14 cellular contexts compared by ENCODE assay signal in genomic region chr12:96136129-96136528, GRCh38. TPM values are rescaled to one million over a fixed set of nuclear protein-coding genes. Genes with fewer than 3 reads are reported as not detected.
DNase-seq lines count a peak whose midpoint lies in the region; ATAC-seq and TF ChIP-seq lines count a peak whose summit lies in the region.
"Had no signal": no experiment of that assay in that cellular context is flagged by ENCODE, and none has a peak within 500 bp of the region (broad histone marks: within the 10 kb centered on the region; RNA-seq: fewer than 3 reads in every experiment).

No MANE protein-coding gene starts in this region.

- no peak overlapping the region for H3K14ac ChIP-seq in trophoblast cell (ENCODE audit: low read length)

- H4K8ac ChIP-seq in trophoblast cell (ENCODE audit: low read depth, low read length) = no peak overlapping the region

- no peaks in the 10 kb centered on the region for H3K9me2 ChIP-seq in PC-3 (replicated peaks; ENCODE audit: low read length)

- H3K27ac ChIP-seq in PC-3 (ENCODE audit: low read length) (no peak overlapping the region), esophagus (ENCODE audit: low read depth in 2 of 2, low read length in 1 of 2) (peak overlapping the region; percentile 44 to 66), trophoblast cell (ENCODE audit: low read depth, low read length) (peak overlapping the region; percentile 42)

- POLR2A ChIA-PET in PC-3 (lab: Charles Lee; ENCODE audit: unreplicated experiment) = no interaction called here

- no peak overlapping the region for H3K4ac ChIP-seq in trophoblast cell (ENCODE audit: low read depth, low read length)

- BruUV-seq in Calu3 (replicated peaks; lab: Mats Ljungman, UMichigan) (no TSS peak), PC-3 (replicated peaks; lab: Mats Ljungman, UMichigan) (no TSS peak)

- peaks cover 9% of the 10 kb centered on the region for H3K4me1 Mint-ChIP-seq in Calu3 (ENCODE audit: low read depth, unreplicated experiment)
- peaks cover 13 to 18% of the 10 kb centered on the region in 2 donors for H3K4me1 Mint-ChIP-seq in stimulated activated naive B cell treated with anti-CD40 and anti-IgM and Interleukin-4, amounts not matched to agents 10 μg/mL and 1 μg/mL and 100 μg/mL, for 72 hours

- H2AFZ ChIP-seq in PC-3 (ENCODE audit: low read length) (no peak overlapping the region), trophoblast cell (ENCODE audit: insufficient read depth, low read length, poor library complexity) (no peak overlapping the region)

- H2BK120ac ChIP-seq in trophoblast cell (ENCODE audit: insufficient read depth, low read length, poor library complexity) = no peak overlapping the region

- no peak overlapping the region for H3K4me3 Mint-ChIP-seq in Calu3 (ENCODE audit: low read depth, unreplicated experiment)
- no peak overlapping the region for H3K4me3 Mint-ChIP-seq in stimulated activated naive B cell treated with anti-CD40 and anti-IgM and Interleukin-4, amounts not matched to agents 10 μg/mL and 1 μg/mL and 100 μg/mL, for 72 hours
- H3K4me3 Mint-ChIP-seq: activated T-cell treated with anti-CD3 and anti-CD28 coated beads, Interleukin-2, amount 50 U/mL, for 24 hours had no signal

- no peaks in the 10 kb centered on the region for H3K9me3 Mint-ChIP-seq in Calu3 (ENCODE audit: low read depth, unreplicated experiment)
- no peaks in the 10 kb centered on the region for H3K9me3 Mint-ChIP-seq in stimulated activated naive B cell treated with anti-CD40 and anti-IgM and Interleukin-4, amounts not matched to agents 10 μg/mL and 1 μg/mL and 100 μg/mL, for 72 hours
- H3K9me3 Mint-ChIP-seq: activated T-cell treated with anti-CD3 and anti-CD28 coated beads, Interleukin-2, amount 50 U/mL, for 24 hours had no signal

- no peaks in the 10 kb centered on the region for H3K36me3 Mint-ChIP-seq in Calu3 (ENCODE audit: insufficient read depth, unreplicated experiment)
- H3K36me3 Mint-ChIP-seq in stimulated activated naive B cell treated with anti-CD40 and anti-IgM and Interleukin-4, amounts not matched to agents 10 μg/mL and 1 μg/mL and 100 μg/mL, for 72 hours = no peaks in the 10 kb centered on the region

- no peak for TF ChIP-seq CTCF in Calu3 (IDR thresholded peaks at IDR 0.05; ENCODE audit: unreplicated experiment)
- TF ChIP-seq CTCF in PC-3 (conservative IDR thresholded peaks at IDR 0.05; ENCODE audit: low read depth, low read length) = no peak

- H2BK5ac ChIP-seq in trophoblast cell (ENCODE audit: low read depth, low read length, poor library complexity) = no peak overlapping the region

- H3K18ac ChIP-seq in trophoblast cell (ENCODE audit: low read length) = no peak overlapping the region

- no peak overlapping the region for H2BK12ac ChIP-seq in trophoblast cell (ENCODE audit: low read length)

- H3K36me3 ChIP-seq in PC-3 (ENCODE audit: low read depth, low read length) (no peaks in the 10 kb centered on the region), esophagus (ENCODE audit: control insufficient read depth in 2 of 2, insufficient read depth in 2 of 2, low read length in 1 of 2) (no peaks in the 10 kb centered on the region), trophoblast cell (ENCODE audit: control insufficient read depth in 1 of 2, insufficient read depth in 2 of 2, low read length in 2 of 2) (no peaks in the 10 kb centered on the region)

- H3K4me2 ChIP-seq in PC-3 (ENCODE audit: low read length) (no peak overlapping the region), trophoblast cell (ENCODE audit: low read length) (no peak overlapping the region)

- H3K27me3 ChIP-seq in PC-3 (ENCODE audit: low read length) (no peaks in the 10 kb centered on the region), esophagus (ENCODE audit: control insufficient read depth in 1 of 2, insufficient read depth in 2 of 2, low read length in 2 of 2) (no peaks in the 10 kb centered on the region), trophoblast cell (ENCODE audit: insufficient read depth, low read length) (no peaks in the 10 kb centered on the region)

- WGBS in esophagus, 2 donors = 69 to 74% methylated on average over 3 of the region's 3 CpGs
- no CpG with 5 or more reads among the region's 3 CpGs for WGBS in trophoblast cell (ENCODE audit: extremely low coverage, insufficient coverage, insufficient read length)

- H3K79me2 ChIP-seq in PC-3 (ENCODE audit: low read length) = no peaks in the 10 kb centered on the region
- H3K79me2 ChIP-seq in trophoblast cell (ENCODE audit: control insufficient read depth, insufficient read depth, low read length, poor library complexity) = no peaks in the 10 kb centered on the region

- 0 out of 2 replicates have a peak, but pooled peaks have one; percentile 29 for ATAC-seq in PC-3
- no peak for ATAC-seq in stimulated activated naive B cell treated with anti-CD40 and anti-IgM and Interleukin-4, amounts not matched to agents 10 μg/mL and 1 μg/mL and 100 μg/mL, for 72 hours (replicated peaks)

- H3K4me1 ChIP-seq in PC-3 (ENCODE audit: insufficient read depth, low read length) (no peaks in the 10 kb centered on the region), esophagus (ENCODE audit: control insufficient read depth in 2 of 2, insufficient read depth in 2 of 2, low read length in 1 of 2) (peaks cover 0 to 5% of the 10 kb centered on the region in 2 donors), trophoblast cell (ENCODE audit: control insufficient read depth in 1 of 2, insufficient read depth in 2 of 2, low read length in 2 of 2) (peaks cover 8 to 10% of the 10 kb centered on the region in 2 experiments)

- no peak overlapping the region for H3K4me3 ChIP-seq in PC-3 (ENCODE audit: low read length)
- H3K4me3 ChIP-seq in esophagus (ENCODE audit: low read depth in 1 of 2, low read length in 2 of 2) = no peak overlapping the region
- no peak overlapping the region for H3K4me3 ChIP-seq in trophoblast cell (ENCODE audit: low read depth, low read length)

- CTCF ChIA-PET in Calu3 (lab: Charles Lee) (no interaction called here), PC-3 (lab: Charles Lee) (no interaction called here)

- no peak overlapping the region for H3K23ac ChIP-seq in trophoblast cell (ENCODE audit: low read length)

- H3K9ac ChIP-seq in PC-3 (ENCODE audit: low read length) (no peak overlapping the region), trophoblast cell (ENCODE audit: low read length) (no peak overlapping the region)

- intact Hi-C loops in Calu3 (cut with micrococcal nuclease; ENCODE audit: unreplicated experiment) (loop anchor here (1.0 to 5.0 kb wide), 2 partner anchors 61 to 79 kb away; no protein-coding TSS in a partner anchor), PC-3 (cut with micrococcal nuclease) (no loop called here)

- H4K12ac ChIP-seq in trophoblast cell (ENCODE audit: low read depth, low read length) = no peak overlapping the region

- H3K27ac Mint-ChIP-seq in Calu3 (ENCODE audit: unreplicated experiment) = no peak overlapping the region
- no peak overlapping the region for H3K27ac Mint-ChIP-seq in stimulated activated naive B cell treated with anti-CD40 and anti-IgM and Interleukin-4, amounts not matched to agents 10 μg/mL and 1 μg/mL and 100 μg/mL, for 72 hours

- H2AK5ac ChIP-seq in trophoblast cell (ENCODE audit: low read length) = no peak overlapping the region

- peaks cover 4% of the 10 kb centered on the region for H3K79me1 ChIP-seq in trophoblast cell (ENCODE audit: low read length)

- H3K9me3 ChIP-seq in PC-3 (ENCODE audit: low read length) (no peaks in the 10 kb centered on the region), esophagus (ENCODE audit: control insufficient read depth in 2 of 2, insufficient read depth in 1 of 2, low read depth in 1 of 2, low read length in 1 of 2) (no peaks in the 10 kb centered on the region), trophoblast cell (ENCODE audit: insufficient read depth, low read depth, low read length) (no peaks in the 10 kb centered on the region)

- no peaks in the 10 kb centered on the region for H4K20me1 ChIP-seq in PC-3 (ENCODE audit: low read length)

- peaks cover 4% of the 10 kb centered on the region for H3K27me3 Mint-ChIP-seq in Calu3 (ENCODE audit: unreplicated experiment)
- peaks cover 0 to 7% of the 10 kb centered on the region in 2 donors for H3K27me3 Mint-ChIP-seq in stimulated activated naive B cell treated with anti-CD40 and anti-IgM and Interleukin-4, amounts not matched to agents 10 μg/mL and 1 μg/mL and 100 μg/mL, for 72 hours
- H3K27me3 Mint-ChIP-seq: activated T-cell treated with anti-CD3 and anti-CD28 coated beads, Interleukin-2, amount 50 U/mL, for 24 hours had no signal

- no peak overlapping the region for H4K91ac ChIP-seq in trophoblast cell (ENCODE audit: low read depth, low read length)

- H3F3A ChIP-seq in PC-3 (ENCODE audit: low read length, unreplicated experiment) = no peaks in the 10 kb centered on the region

- DNase-seq in Calu3 (peak; percentile 12), PC-3 (no peak), trophoblast cell (no peak), DMS 273 treated with DMSO at 0.1 percent for 48 hours (lab: John Stamatoyannopoulos, UW) (no peak), SHP77 treated with DMSO at 0.1 percent for 48 hours (lab: John Stamatoyannopoulos, UW) (no peak), SKM-1 treated with dmso at 0.1 percent for 144 hours (lab: John Stamatoyannopoulos, UW; ENCODE audit: unreplicated experiment) (no peak)
- DNase-seq in stimulated activated naive B cell treated with anti-CD40 and anti-IgM and Interleukin-4, amounts not matched to agents 10 μg/mL and 1 μg/mL and 100 μg/mL, for 72 hours = no peak
- DNase-seq: activated T-cell treated with anti-CD3 and anti-CD28 coated beads, Interleukin-2, amount 50 U/mL, for 24 hours; effector CD8-positive, alpha-beta T cell; GF-D8; kidney; NCI-H510A treated with DMSO at 0.1 percent for 48 hours; stimulated activated CD8-positive, alpha-beta memory T cell treated with anti-CD3 and anti-CD28 coated beads, Interleukin-4, amount 100 ng/mL, for 48 hours had no signal

RNA-seq across cellular contexts. Expression of gene ELK3, which starts 58.0 kb away (rescaled TPM):
- 25.6 and 34.1 TPM in 2 replicates for total RNA-seq in Calu3 (2022)
- total RNA-seq in PC-3 (2014; rRNA removed) = 16.2 and 16.9 TPM in 2 replicates
- 10 to 100 TPM; 15.8 to 17.0 TPM for polyA plus RNA-seq in esophagus
- 35.5 and 36.8 TPM in 2 replicates for polyA plus RNA-seq in trophoblast cell (2013)
